ENCODE assay signal across 8 cellular contexts in genomic region chr3:16309558-16309957, GRCh38. TPM values are rescaled to one million over a fixed set of nuclear protein-coding genes. Genes with fewer than 3 reads are reported as not detected.
DNase-seq lines count a peak whose midpoint lies in the region; ATAC-seq, FAIRE-seq and TF ChIP-seq lines count a peak whose summit lies in the region.

No MANE protein-coding gene starts in this region.

- H3K4me3 Mint-ChIP-seq in activated T-helper 17 cell treated with anti-CD3 and anti-CD28 coated beads, Interleukin-2, amount 50 U/mL, for 72 hours, result peak overlapping the region; percentile 65
- H3K4me3 Mint-ChIP-seq in naive thymus-derived CD8-positive, alpha-beta T cell, result peak overlapping the region; percentile 51 to 100 (median 76)
- H3K4me3 Mint-ChIP-seq in endothelial cell (ENCODE audit: unreplicated experiment), result no peak overlapping the region

- no peaks in the 10 kb centered on the region for H3K27me3 Mint-ChIP-seq in activated T-helper 17 cell treated with anti-CD3 and anti-CD28 coated beads, Interleukin-2, amount 50 U/mL, for 72 hours
- H3K27me3 Mint-ChIP-seq in naive thymus-derived CD8-positive, alpha-beta T cell, result no peaks in the 10 kb centered on the region
- peaks cover 4% of the 10 kb centered on the region for H3K27me3 Mint-ChIP-seq in endothelial cell (ENCODE audit: unreplicated experiment)

- peaks cover 91% of the 10 kb centered on the region for H3K36me3 Mint-ChIP-seq in activated T-helper 17 cell treated with anti-CD3 and anti-CD28 coated beads, Interleukin-2, amount 50 U/mL, for 72 hours (ENCODE audit: low read depth)
- H3K36me3 Mint-ChIP-seq in naive thymus-derived CD8-positive, alpha-beta T cell, result peaks cover 25 to 83% (median 50%) of the 10 kb centered on the region in 3 donors
- H3K36me3 Mint-ChIP-seq in endothelial cell (ENCODE audit: low read depth, unreplicated experiment), result peaks cover 12% of the 10 kb centered on the region

- H3K27ac Mint-ChIP-seq in activated T-helper 17 cell treated with anti-CD3 and anti-CD28 coated beads, Interleukin-2, amount 50 U/mL, for 72 hours, result peak overlapping the region; percentile 93
- H3K27ac Mint-ChIP-seq in naive thymus-derived CD8-positive, alpha-beta T cell, result peak overlapping the region; percentile 23 to 99 (median 91)
- no peak overlapping the region for H3K27ac Mint-ChIP-seq in endothelial cell (ENCODE audit: unreplicated experiment)

- H3K4me1 Mint-ChIP-seq in activated T-helper 17 cell treated with anti-CD3 and anti-CD28 coated beads, Interleukin-2, amount 50 U/mL, for 72 hours, result peaks cover 61% of the 10 kb centered on the region
- H3K4me1 Mint-ChIP-seq in naive thymus-derived CD8-positive, alpha-beta T cell, result peaks cover 44 to 91% (median 87%) of the 10 kb centered on the region in 4 donors
- H3K4me1 Mint-ChIP-seq in endothelial cell (ENCODE audit: unreplicated experiment), result peaks cover 25% of the 10 kb centered on the region

- ATAC-seq in activated T-helper 17 cell treated with anti-CD3 and anti-CD28 coated beads, Interleukin-2, amount 50 U/mL, for 72 hours (replicated peaks), result peak; percentile 79
- peak; percentile 68 to 72 for ATAC-seq in naive thymus-derived CD8-positive, alpha-beta T cell

- TF ChIP-seq CTCF in endothelial cell (IDR thresholded peaks at IDR 0.05; ENCODE audit: unreplicated experiment), result no peak

- DNase-seq in GM18507 (ENCODE audit: extremely low spot score, insufficient read length, low read depth) (no peak), HCEC 1CT (peak; percentile 47), Kasumi-1 (lab: John Stamatoyannopoulos, UW) (peak; percentile 72 to 87), endothelial cell (ENCODE audit: low spot score) (no peak), nucleus accumbens (lab: John Stamatoyannopoulos, UW) (no peak), NCI-H1105 (lab: John Stamatoyannopoulos, UW) (no peak)
- DNase-seq in naive thymus-derived CD8-positive, alpha-beta T cell, result peak in 7 of 10 donors; percentile 52 to 78 (median 66)

- POLR2A ChIA-PET in naive thymus-derived CD8-positive, alpha-beta T cell (lab: Charles Lee), result interaction anchor here (0.7 to 11.0 kb wide), 3 partner anchors 7 to 17 kb away, joined by 5 to 268 read pairs (median 186); no protein-coding TSS in a partner anchor

- peak; percentile 88 for FAIRE-seq in GM18507 (lab: Jason Lieb, UNC)

- peaks cover 5% of the 10 kb centered on the region for H3K9me3 Mint-ChIP-seq in activated T-helper 17 cell treated with anti-CD3 and anti-CD28 coated beads, Interleukin-2, amount 50 U/mL, for 72 hours
- no peaks in the 10 kb centered on the region for H3K9me3 Mint-ChIP-seq in naive thymus-derived CD8-positive, alpha-beta T cell
- H3K9me3 Mint-ChIP-seq in endothelial cell (ENCODE audit: unreplicated experiment), result no peaks in the 10 kb centered on the region

RNA-seq across cellular contexts. Expression of gene OXNAD1, which starts 44.5 kb away (rescaled TPM):
- total RNA-seq in activated T-helper 17 cell treated with anti-CD3 and anti-CD28 coated beads, Interleukin-2, amount 50 U/mL, for 72 hours, result 10 to 100 TPM; 31.4 to 32.4 TPM
- total RNA-seq in naive thymus-derived CD8-positive, alpha-beta T cell, result 100 to 1,000 TPM; 128 to 132 TPM
- polyA plus RNA-seq in naive thymus-derived CD8-positive, alpha-beta T cell, result 100 to 1,000 TPM; 106 to 190 (median 168) TPM
- 10.9 TPM for total RNA-seq in endothelial cell (ENCODE audit: unreplicated experiment)

RNA-seq across cellular contexts. Expression of gene DPH3, which starts 44.8 kb away (rescaled TPM):
- 10 to 100 TPM; 10.0 to 22.5 TPM for total RNA-seq in activated T-helper 17 cell treated with anti-CD3 and anti-CD28 coated beads, Interleukin-2, amount 50 U/mL, for 72 hours
- total RNA-seq in naive thymus-derived CD8-positive, alpha-beta T cell, result 10 to 100 TPM; 16.6 to 17.2 TPM
- polyA plus RNA-seq in naive thymus-derived CD8-positive, alpha-beta T cell, result 10 to 100 TPM; 16.7 to 20.9 (median 18.6) TPM
- 33.3 TPM for total RNA-seq in endothelial cell (ENCODE audit: unreplicated experiment)

Comparison
In these comparisons a context has a peak if more than half of its experiments do, and no peak if none do; other contexts are left out.
1. DNase-seq: peak in HCEC 1CT (single experiment), Kasumi-1 (2 of 2) and naive thymus-derived CD8-positive, alpha-beta T cell (7 of 10); none in GM18507 (single experiment), endothelial cell (single experiment), nucleus accumbens (0 of 56) and NCI-H1105 (single experiment).